In the genomic region with DNA sequence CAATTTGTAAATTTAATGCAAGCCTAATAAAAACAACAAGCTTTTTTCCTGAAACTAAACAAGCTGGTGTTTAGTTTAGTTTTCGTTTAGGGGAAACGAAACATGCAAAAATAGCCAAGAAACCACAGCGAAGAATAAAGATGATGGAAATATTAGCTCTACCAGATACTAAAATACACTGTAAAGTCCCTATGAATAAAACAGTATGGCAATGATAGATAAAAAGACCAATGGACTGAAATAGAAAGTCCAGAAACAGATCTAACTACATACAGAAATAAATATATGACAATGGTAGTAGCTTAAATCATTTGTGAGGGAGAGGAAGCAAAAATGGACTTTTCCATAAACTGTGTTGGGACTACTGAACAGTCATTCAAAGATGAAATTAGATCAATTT, we compare ENCODE assay signal across 1 cellular context.
TF ChIP-seq lines count a peak whose summit lies in the region.

No MANE protein-coding gene starts in this region.

TF ChIP-seq in HepG2, 621 proteins besides CTCF, POLR2A, EP300 and RAD21 (continued from another document):
- no peak for TF ChIP-seq ZMYM2 (CRISPR knock-in tag; IDR thresholded peaks at IDR 0.05)
